In the genomic region with DNA sequence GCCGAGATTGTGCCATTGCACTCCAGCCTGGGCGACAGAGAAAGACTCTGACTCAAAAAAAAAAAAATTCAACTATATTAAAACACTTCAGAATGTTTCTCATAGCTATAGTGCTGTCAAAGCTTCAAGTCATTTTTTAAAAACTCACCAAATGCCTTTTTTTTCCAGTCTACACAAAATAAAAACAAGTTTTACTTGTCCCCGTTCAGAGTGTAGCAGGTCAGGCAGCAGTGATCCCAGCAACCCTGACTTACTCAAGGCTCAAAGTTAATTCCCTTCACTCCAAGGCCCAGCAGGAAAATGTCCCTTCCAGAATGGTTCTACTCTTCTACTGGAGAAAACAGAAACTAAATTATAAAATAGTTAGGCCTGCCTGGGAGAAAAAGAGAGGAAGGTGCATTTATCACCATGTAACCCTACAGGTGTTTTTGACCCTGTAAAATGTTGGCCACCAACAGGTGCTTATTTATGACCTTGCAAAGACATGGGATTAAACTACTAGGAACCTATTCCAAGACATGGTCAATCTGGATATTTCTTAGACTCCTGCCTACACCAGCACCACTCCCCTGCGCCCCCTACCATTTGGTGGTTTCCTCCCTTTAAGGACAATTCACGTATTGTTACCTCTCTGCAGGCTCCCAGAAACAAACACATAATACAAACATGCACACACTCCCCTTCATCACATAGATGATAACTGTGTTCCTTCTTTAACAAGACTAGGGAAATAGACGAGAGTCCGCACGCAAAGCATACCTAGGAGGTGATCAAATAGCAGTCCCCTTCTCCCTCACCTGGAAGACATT, we compare ENCODE assay signal across 1 cellular context.
TF ChIP-seq lines count a peak whose summit lies in the region.

No MANE protein-coding gene starts in this region.

TF ChIP-seq in GM12878, 131 proteins besides CTCF, POLR2A, EP300 and RAD21:
- no peak for TF ChIP-seq SIN3A (IDR thresholded peaks at IDR 0.05; ENCODE audit: low read depth, low read length)
- no peak for TF ChIP-seq ZNF622 (IDR thresholded peaks at IDR 0.05)
- no peak for TF ChIP-seq PAX5 (IDR thresholded peaks at IDR 0.05; ENCODE audit: borderline replicate concordance, low read depth, low read length)
- TF ChIP-seq REST (IDR thresholded peaks at IDR 0.05; ENCODE audit: low read depth, low read length): no peak
- TF ChIP-seq CBX3 (IDR thresholded peaks at IDR 0.05; ENCODE audit: borderline replicate concordance, low read depth): no peak
- TF ChIP-seq CHD2 (IDR thresholded peaks at IDR 0.05; ENCODE audit: borderline replicate concordance, low read depth, low read length): no peak
- TF ChIP-seq PRDM15 (CRISPR knock-in tag; IDR thresholded peaks at IDR 0.05): no peak
- TF ChIP-seq SRF (IDR thresholded peaks at IDR 0.05; ENCODE audit: low read depth in 2 of 2, low read length in 2 of 2): no peak
- no peak for TF ChIP-seq CHD4 (IDR thresholded peaks at IDR 0.05)
- TF ChIP-seq RBBP5 (conservative IDR thresholded peaks at IDR 0.05): no peak
- TF ChIP-seq SUPT20H (IDR thresholded peaks at IDR 0.05; ENCODE audit: borderline replicate concordance, control insufficient read depth, low read depth, low read length): no peak
- TF ChIP-seq, protein P1, sequence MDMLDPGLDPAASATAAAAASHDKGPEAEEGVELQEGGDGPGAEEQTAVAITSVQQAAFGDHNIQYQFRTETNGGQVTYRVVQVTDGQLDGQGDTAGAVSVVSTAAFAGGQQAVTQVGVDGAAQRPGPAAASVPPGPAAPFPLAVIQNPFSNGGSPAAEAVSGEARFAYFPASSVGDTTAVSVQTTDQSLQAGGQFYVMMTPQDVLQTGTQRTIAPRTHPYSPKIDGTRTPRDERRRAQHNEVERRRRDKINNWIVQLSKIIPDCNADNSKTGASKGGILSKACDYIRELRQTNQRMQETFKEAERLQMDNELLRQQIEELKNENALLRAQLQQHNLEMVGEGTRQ (IDR thresholded peaks at IDR 0.05; ENCODE audit: borderline replicate concordance, low read depth, low read length): no peak
- TF ChIP-seq ZBTB11 (CRISPR knock-in tag; IDR thresholded peaks at IDR 0.05): no peak
- TF ChIP-seq, protein P2, sequence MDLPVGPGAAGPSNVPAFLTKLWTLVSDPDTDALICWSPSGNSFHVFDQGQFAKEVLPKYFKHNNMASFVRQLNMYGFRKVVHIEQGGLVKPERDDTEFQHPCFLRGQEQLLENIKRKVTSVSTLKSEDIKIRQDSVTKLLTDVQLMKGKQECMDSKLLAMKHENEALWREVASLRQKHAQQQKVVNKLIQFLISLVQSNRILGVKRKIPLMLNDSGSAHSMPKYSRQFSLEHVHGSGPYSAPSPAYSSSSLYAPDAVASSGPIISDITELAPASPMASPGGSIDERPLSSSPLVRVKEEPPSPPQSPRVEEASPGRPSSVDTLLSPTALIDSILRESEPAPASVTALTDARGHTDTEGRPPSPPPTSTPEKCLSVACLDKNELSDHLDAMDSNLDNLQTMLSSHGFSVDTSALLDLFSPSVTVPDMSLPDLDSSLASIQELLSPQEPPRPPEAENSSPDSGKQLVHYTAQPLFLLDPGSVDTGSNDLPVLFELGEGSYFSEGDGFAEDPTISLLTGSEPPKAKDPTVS (IDR thresholded peaks at IDR 0.05; ENCODE audit: low read depth, low read length): no peak
- no peak for TF ChIP-seq WRNIP1 (IDR thresholded peaks at IDR 0.05; ENCODE audit: borderline replicate concordance, low read depth, low read length)
- TF ChIP-seq SKIL (IDR thresholded peaks at IDR 0.05; ENCODE audit: low read depth, poor library complexity, severe bottlenecking): no peak
- TF ChIP-seq NR2C1 (IDR thresholded peaks at IDR 0.05): no peak
